Comparison of ENCODE assay signal across 18 cellular contexts in genomic region chr3:112119686-112120484, GRCh38. TPM values are rescaled to one million over a fixed set of nuclear protein-coding genes. Genes with fewer than 3 reads are reported as not detected.
DNase-seq lines count a peak whose midpoint lies in the region; ATAC-seq and TF ChIP-seq lines count a peak whose summit lies in the region.
"Had no signal": no experiment of that assay in that cellular context is flagged by ENCODE, and none has a peak within 500 bp of the region (broad histone marks: within the 10 kb centered on the region; RNA-seq: fewer than 3 reads in every experiment).

No MANE protein-coding gene starts in this region.

- no peaks in the 10 kb centered on the region for H3K9me3 ChIP-seq in KOPT-K1 (ENCODE audit: insufficient read depth, low read length, poor library complexity, severe bottlenecking)
- no peaks in the 10 kb centered on the region for H3K9me3 ChIP-seq in heart left ventricle
- H3K9me3 ChIP-seq: adrenal gland, right atrium auricular region, SK-N-SH had no signal

- no peak for ATAC-seq in activated T-cell treated with anti-CD3 and anti-CD28 coated beads, Interleukin-2, amount 50 U/mL, for 72 hours (replicated peaks in 1 of 2)
- no peak for ATAC-seq in stimulated activated memory B cell treated with anti-CD40 and anti-IgM and Interleukin-4, amounts not matched to agents 10 μg/mL and 1 μg/mL and 100 μg/mL, for 72 hours
- ATAC-seq in HG03139 (IDR thresholded peaks at IDR 0.05; ENCODE audit: unreplicated experiment): no peak
- no peak for ATAC-seq in HG02840 (IDR thresholded peaks at IDR 0.05; ENCODE audit: low FRiP score, unreplicated experiment)
- no peak for ATAC-seq in heart left ventricle
- ATAC-seq: HCT116 had no signal

- peak overlapping the region; percentile 41 for H3K4me3 Mint-ChIP-seq in activated T-cell treated with anti-CD3 and anti-CD28 coated beads, Interleukin-2, amount 50 U/mL, for 24 hours
- H3K4me3 Mint-ChIP-seq in activated T-cell treated with anti-CD3 and anti-CD28 coated beads, Interleukin-2, amount 50 U/mL, for 72 hours: peak overlapping the region in 1 of 2 donors; percentile 11
- peak overlapping the region; percentile 38 for H3K4me3 Mint-ChIP-seq in activated T-helper 1 cell treated with anti-CD3 and anti-CD28 coated beads, Interleukin-12 subunit alpha, Interleukin-12 subunit beta, Interleukin-2, Interleukin-4 antibody, amounts not matched to agents 30 ng/mL and 10 ng/mL and 1 ng/mL, durations not matched to agents 14 hours and 24 hours and 36 hours
- H3K4me3 Mint-ChIP-seq in stimulated activated memory B cell treated with anti-CD40 and anti-IgM and Interleukin-4, amounts not matched to agents 10 μg/mL and 1 μg/mL and 100 μg/mL, for 72 hours: no peak overlapping the region

- 60 to 68% (median 65%) methylated on average over 4 of the region's 4 CpGs for WGBS in heart left ventricle, 4 donors

- H3K36me3 ChIP-seq in KOPT-K1 (ENCODE audit: insufficient read depth, low read length): peaks cover 18% of the 10 kb centered on the region
- H3K36me3 ChIP-seq in heart left ventricle: no peaks in the 10 kb centered on the region
- H3K36me3 ChIP-seq: adrenal gland, right atrium auricular region had no signal

- no peak for DNase-seq in activated T-cell treated with anti-CD3 and anti-CD28 coated beads, Interleukin-2, amount 50 U/mL, for 24 hours
- DNase-seq in activated T-cell treated with anti-CD3 and anti-CD28 coated beads, Interleukin-2, amount 50 U/mL, for 72 hours: no peak
- DNase-seq in activated T-helper 1 cell treated with anti-CD3 and anti-CD28 coated beads, Interleukin-12 subunit alpha, Interleukin-12 subunit beta, Interleukin-2, Interleukin-4 antibody, amounts not matched to agents 30 ng/mL and 10 ng/mL and 1 ng/mL, durations not matched to agents 14 hours and 24 hours and 36 hours (ENCODE audit: low spot score): no peak
- no peak for DNase-seq in heart left ventricle
- DNase-seq: adrenal gland, cerebellar nuclear complex, DMS 273 treated with DMSO at 0.1 percent for 48 hours, NCI-H1105 treated with DMSO at 0.1 percent for 48 hours, NCI-H345, SK-N-SH had no signal

- H3K27me3 ChIP-seq in heart left ventricle: no peaks in the 10 kb centered on the region
- H3K27me3 ChIP-seq: adrenal gland, right atrium auricular region had no signal

- peak overlapping the region; percentile 64 for H3K27ac Mint-ChIP-seq in activated T-cell treated with anti-CD3 and anti-CD28 coated beads, Interleukin-2, amount 50 U/mL, for 24 hours
- no peak overlapping the region for H3K27ac Mint-ChIP-seq in activated T-cell treated with anti-CD3 and anti-CD28 coated beads, Interleukin-2, amount 50 U/mL, for 72 hours
- peak overlapping the region; percentile 54 for H3K27ac Mint-ChIP-seq in activated T-helper 1 cell treated with anti-CD3 and anti-CD28 coated beads, Interleukin-12 subunit alpha, Interleukin-12 subunit beta, Interleukin-2, Interleukin-4 antibody, amounts not matched to agents 30 ng/mL and 10 ng/mL and 1 ng/mL, durations not matched to agents 14 hours and 24 hours and 36 hours
- H3K27ac Mint-ChIP-seq in stimulated activated memory B cell treated with anti-CD40 and anti-IgM and Interleukin-4, amounts not matched to agents 10 μg/mL and 1 μg/mL and 100 μg/mL, for 72 hours: peak overlapping the region; percentile 96

- no peak for TF ChIP-seq POLR2A in heart left ventricle (IDR thresholded peaks at IDR 0.05)

- no peaks in the 10 kb centered on the region for H3K27me3 Mint-ChIP-seq in activated T-cell treated with anti-CD3 and anti-CD28 coated beads, Interleukin-2, amount 50 U/mL, for 24 hours
- H3K27me3 Mint-ChIP-seq in activated T-cell treated with anti-CD3 and anti-CD28 coated beads, Interleukin-2, amount 50 U/mL, for 72 hours (ENCODE audit: low read depth): no peaks in the 10 kb centered on the region
- no peaks in the 10 kb centered on the region for H3K27me3 Mint-ChIP-seq in activated T-helper 1 cell treated with anti-CD3 and anti-CD28 coated beads, Interleukin-12 subunit alpha, Interleukin-12 subunit beta, Interleukin-2, Interleukin-4 antibody, amounts not matched to agents 30 ng/mL and 10 ng/mL and 1 ng/mL, durations not matched to agents 14 hours and 24 hours and 36 hours (ENCODE audit: insufficient read depth)
- H3K27me3 Mint-ChIP-seq in stimulated activated memory B cell treated with anti-CD40 and anti-IgM and Interleukin-4, amounts not matched to agents 10 μg/mL and 1 μg/mL and 100 μg/mL, for 72 hours: no peaks in the 10 kb centered on the region

- no peak for TF ChIP-seq CTCF in heart left ventricle (IDR thresholded peaks at IDR 0.05)

- H3K27ac ChIP-seq in KOPT-K1 (ENCODE audit: low read depth, low read length, poor library complexity, severe bottlenecking) (peak overlapping the region; percentile 95), heart left ventricle (no peak overlapping the region)
- H3K27ac ChIP-seq: adrenal gland, right atrium auricular region, VCaP had no signal

- H3K9me3 Mint-ChIP-seq in activated T-cell treated with anti-CD3 and anti-CD28 coated beads, Interleukin-2, amount 50 U/mL, for 24 hours: no peaks in the 10 kb centered on the region
- no peaks in the 10 kb centered on the region for H3K9me3 Mint-ChIP-seq in activated T-cell treated with anti-CD3 and anti-CD28 coated beads, Interleukin-2, amount 50 U/mL, for 72 hours
- H3K9me3 Mint-ChIP-seq in activated T-helper 1 cell treated with anti-CD3 and anti-CD28 coated beads, Interleukin-12 subunit alpha, Interleukin-12 subunit beta, Interleukin-2, Interleukin-4 antibody, amounts not matched to agents 30 ng/mL and 10 ng/mL and 1 ng/mL, durations not matched to agents 14 hours and 24 hours and 36 hours: no peaks in the 10 kb centered on the region
- no peaks in the 10 kb centered on the region for H3K9me3 Mint-ChIP-seq in stimulated activated memory B cell treated with anti-CD40 and anti-IgM and Interleukin-4, amounts not matched to agents 10 μg/mL and 1 μg/mL and 100 μg/mL, for 72 hours

- peaks cover 0 to 48% (median 9%) of the 10 kb centered on the region in 12 donors for H3K4me1 ChIP-seq in heart left ventricle

- H3K4me1 Mint-ChIP-seq in activated T-cell treated with anti-CD3 and anti-CD28 coated beads, Interleukin-2, amount 50 U/mL, for 24 hours (ENCODE audit: low read depth): peaks cover 49% of the 10 kb centered on the region
- H3K4me1 Mint-ChIP-seq in activated T-cell treated with anti-CD3 and anti-CD28 coated beads, Interleukin-2, amount 50 U/mL, for 72 hours (ENCODE audit: low read depth): peaks cover 50% of the 10 kb centered on the region
- peaks cover 34% of the 10 kb centered on the region for H3K4me1 Mint-ChIP-seq in activated T-helper 1 cell treated with anti-CD3 and anti-CD28 coated beads, Interleukin-12 subunit alpha, Interleukin-12 subunit beta, Interleukin-2, Interleukin-4 antibody, amounts not matched to agents 30 ng/mL and 10 ng/mL and 1 ng/mL, durations not matched to agents 14 hours and 24 hours and 36 hours (ENCODE audit: low read depth)
- peaks cover 79% of the 10 kb centered on the region for H3K4me1 Mint-ChIP-seq in stimulated activated memory B cell treated with anti-CD40 and anti-IgM and Interleukin-4, amounts not matched to agents 10 μg/mL and 1 μg/mL and 100 μg/mL, for 72 hours

- H3K4me3 ChIP-seq in heart left ventricle: no peak overlapping the region
- H3K4me3 ChIP-seq: adrenal gland, right atrium auricular region had no signal

- peaks cover 27% of the 10 kb centered on the region for H3K36me3 Mint-ChIP-seq in activated T-cell treated with anti-CD3 and anti-CD28 coated beads, Interleukin-2, amount 50 U/mL, for 24 hours (ENCODE audit: low read depth)
- H3K36me3 Mint-ChIP-seq in activated T-cell treated with anti-CD3 and anti-CD28 coated beads, Interleukin-2, amount 50 U/mL, for 72 hours (ENCODE audit: insufficient read depth in 2 of 2): peaks cover 0 to 2% of the 10 kb centered on the region in 2 donors
- H3K36me3 Mint-ChIP-seq in activated T-helper 1 cell treated with anti-CD3 and anti-CD28 coated beads, Interleukin-12 subunit alpha, Interleukin-12 subunit beta, Interleukin-2, Interleukin-4 antibody, amounts not matched to agents 30 ng/mL and 10 ng/mL and 1 ng/mL, durations not matched to agents 14 hours and 24 hours and 36 hours (ENCODE audit: low read depth): peaks cover 40% of the 10 kb centered on the region
- H3K36me3 Mint-ChIP-seq in stimulated activated memory B cell treated with anti-CD40 and anti-IgM and Interleukin-4, amounts not matched to agents 10 μg/mL and 1 μg/mL and 100 μg/mL, for 72 hours: peaks cover 12% of the 10 kb centered on the region

- intact Hi-C loops in activated T-helper 1 cell treated with anti-CD3 and anti-CD28 coated beads, Interleukin-12 subunit alpha, Interleukin-12 subunit beta, Interleukin-2, Interleukin-4 antibody, amounts not matched to agents 30 ng/mL and 10 ng/mL and 1 ng/mL, durations not matched to agents 14 hours and 24 hours and 36 hours (cut with micrococcal nuclease): loop anchor here (10.0 kb wide), 1 partner anchor 65 kb away; no protein-coding TSS in a partner anchor
- intact Hi-C loops in heart left ventricle (cut with DNase I): loop anchor here in 7 of 10 donors (5.0 to 10.0 kb wide), 4 partner anchors 165 to 415 kb away; partner anchors contain the start of gene SLC9C1 (in 2 of the 7)

RNA-seq across cellular contexts. Expression of gene GCSAM, which starts 13.2 kb away (rescaled TPM):
- 10 to 100 TPM; 17.8 to 26.5 TPM for total RNA-seq in activated T-cell treated with anti-CD3 and anti-CD28 coated beads, Interleukin-2, amount 50 U/mL, for 72 hours
- 2.8 and 3.5 TPM in 2 replicates for total RNA-seq in activated T-helper 1 cell treated with anti-CD3 and anti-CD28 coated beads, Interleukin-12 subunit alpha, Interleukin-12 subunit beta, Interleukin-2, Interleukin-4 antibody, amounts not matched to agents 30 ng/mL and 10 ng/mL and 1 ng/mL, durations not matched to agents 14 hours and 24 hours and 36 hours
- under 1 TPM in 2 of 9 donors, not detected in 7; 0.27 to 0.59 TPM for total RNA-seq in heart left ventricle
- polyA plus RNA-seq in heart left ventricle: under 1 TPM in 1 of 2 donors, not detected in 1; 0.12 TPM
- total RNA-seq: fibroblast of villous mesenchyme had no signal
- polyA plus RNA-seq: SK-N-SH had no signal

RNA-seq across cellular contexts. Expression of gene C3orf52, which starts 33.7 kb away (rescaled TPM):
- 1 to 10 TPM; 3.2 to 4.1 TPM for total RNA-seq in activated T-cell treated with anti-CD3 and anti-CD28 coated beads, Interleukin-2, amount 50 U/mL, for 72 hours
- 12.4 and 12.8 TPM in 2 replicates for total RNA-seq in activated T-helper 1 cell treated with anti-CD3 and anti-CD28 coated beads, Interleukin-12 subunit alpha, Interleukin-12 subunit beta, Interleukin-2, Interleukin-4 antibody, amounts not matched to agents 30 ng/mL and 10 ng/mL and 1 ng/mL, durations not matched to agents 14 hours and 24 hours and 36 hours
- 1 to 10 TPM; 1.4 to 7.8 (median 4.9) TPM for total RNA-seq in heart left ventricle
- polyA plus RNA-seq in heart left ventricle: 1 to 10 TPM; 2.0 to 9.6 TPM
